Comparison of ENCODE assay signal across 14 cellular contexts in genomic region chr9:134460206-134460605, GRCh38.
DNase-seq lines count a peak whose midpoint lies in the region; ATAC-seq and TF ChIP-seq lines count a peak whose summit lies in the region.
"Had no signal": no experiment of that assay in that cellular context is flagged by ENCODE, and none has a peak within 500 bp of the region (broad histone marks: within the 10 kb centered on the region; RNA-seq: fewer than 3 reads in every experiment).

No MANE protein-coding gene starts in this region.

- H3K4me3 Mint-ChIP-seq in nephron, result no peak overlapping the region
- H3K4me3 Mint-ChIP-seq in type B pancreatic cell, result no peak overlapping the region
- H3K4me3 Mint-ChIP-seq: CD4-positive, alpha-beta memory T cell; IgD-negative memory B cell had no signal

- peaks cover 13% of the 10 kb centered on the region for H3K4me1 Mint-ChIP-seq in nephron
- peaks cover 8% of the 10 kb centered on the region for H3K4me1 Mint-ChIP-seq in type B pancreatic cell (ENCODE audit: unreplicated experiment)

- intact Hi-C loops in left ventricle myocardium superior (cut with micrococcal nuclease) (no loop called here), Right ventricle myocardium superior (cut with DNase I) (no loop called here)

- DNase-seq in left ventricle myocardium superior (peak; percentile 17), Right ventricle myocardium superior (no peak), NCI-H345 (lab: John Stamatoyannopoulos, UW) (peak; percentile 66), type B pancreatic cell (ENCODE audit: extremely low spot score, unreplicated experiment) (no peak), T1000 (lab: John Stamatoyannopoulos, UW) (no peak)
- no peak for DNase-seq in stimulated activated naive CD4-positive, alpha-beta T cell (lab: John Stamatoyannopoulos, UW)
- DNase-seq: ACHN; CD4-positive, alpha-beta memory T cell; DMS153; DMS79 treated with DMSO at 0.1 percent for 48 hours; GDM1 had no signal

- H3K36me3 Mint-ChIP-seq in nephron (ENCODE audit: low read depth) (no peaks in the 10 kb centered on the region), type B pancreatic cell (no peaks in the 10 kb centered on the region)
- H3K36me3 Mint-ChIP-seq: CD4-positive, alpha-beta memory T cell; IgD-negative memory B cell had no signal

- ATAC-seq in left ventricle myocardium superior (no peak), Right ventricle myocardium superior (ENCODE audit: poor library complexity) (no peak), GM21786 (IDR thresholded peaks at IDR 0.05; ENCODE audit: unreplicated experiment) (no peak)

- H3K27ac Mint-ChIP-seq in nephron, result peak overlapping the region in 2 of 3 experiments; percentile 72 to 85
- peak overlapping the region; percentile 21 for H3K27ac Mint-ChIP-seq in type B pancreatic cell
- H3K27ac Mint-ChIP-seq: IgD-negative memory B cell had no signal

- TF ChIP-seq CTCF in nephron (IDR thresholded peaks at IDR 0.05; ENCODE audit: unreplicated experiment in 3 of 3) (no peak), type B pancreatic cell (conservative IDR thresholded peaks at IDR 0.05) (no peak)

- H3K9me3 Mint-ChIP-seq in nephron (no peaks in the 10 kb centered on the region), type B pancreatic cell (no peaks in the 10 kb centered on the region)

- H3K27me3 Mint-ChIP-seq in nephron (ENCODE audit: low read depth) (no peaks in the 10 kb centered on the region), type B pancreatic cell (no peaks in the 10 kb centered on the region)
- H3K27me3 Mint-ChIP-seq: CD4-positive, alpha-beta memory T cell had no signal

Comparison
In these comparisons a context has a peak if more than half of its experiments do, and no peak if none do; other contexts are left out.
1. DNase-seq: peak in left ventricle myocardium superior (single experiment) and NCI-H345 (single experiment); none in Right ventricle myocardium superior (single experiment), type B pancreatic cell (single experiment), T1000 (single experiment) and stimulated activated naive CD4-positive, alpha-beta T cell (0 of 6).